12 cellular contexts compared by ENCODE assay signal in the genomic region with DNA sequence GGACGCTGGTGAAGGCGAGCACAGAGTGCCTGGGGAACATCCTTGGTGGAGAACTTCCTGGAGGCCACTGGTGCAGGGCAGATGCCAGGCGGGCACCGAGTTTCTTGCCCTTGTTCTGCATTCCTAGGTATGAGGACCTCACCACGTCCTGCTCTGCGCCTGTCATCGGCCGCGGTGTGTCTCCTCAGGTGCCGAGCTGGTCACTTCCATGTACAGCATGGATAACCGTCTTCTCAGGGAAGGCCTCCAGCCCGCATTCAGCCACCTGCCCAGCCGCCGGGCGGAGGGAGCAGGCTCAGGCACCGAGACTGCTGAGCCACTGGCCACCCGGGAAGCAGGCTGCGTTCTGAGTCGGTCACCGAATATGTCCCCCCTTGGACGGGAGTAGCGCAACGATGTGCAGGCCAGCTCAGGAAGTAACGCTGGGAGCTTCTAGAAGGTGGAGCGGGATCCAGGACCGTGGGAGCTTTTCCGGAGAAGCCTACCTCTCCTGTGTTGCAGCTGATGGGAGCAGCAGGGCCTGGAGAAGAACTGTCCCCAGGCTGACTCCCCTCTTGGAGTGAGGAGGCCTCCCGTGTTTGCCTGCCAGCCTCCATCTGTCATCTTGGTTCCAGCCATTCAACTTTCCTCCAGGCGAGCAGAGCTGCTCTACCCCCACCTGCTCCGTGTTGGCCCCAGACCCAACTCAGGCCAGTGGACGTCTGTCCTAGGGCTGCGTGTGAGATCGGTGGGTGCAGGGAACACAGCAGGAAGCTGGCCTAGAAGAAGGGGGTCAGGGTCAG. TPM values are rescaled to one million over a fixed set of nuclear protein-coding genes. Genes with fewer than 3 reads are reported as not detected.
A peak's percentile ranks its signal among the peaks of the same experiment; 100 is the strongest.
DNase-seq lines count a peak whose midpoint lies in the region; ATAC-seq, FAIRE-seq and TF ChIP-seq lines count a peak whose summit lies in the region.
"Had no signal": no experiment of that assay in that cellular context is flagged by ENCODE, and none has a peak within 500 bp of the region (broad histone marks: within the 10 kb centered on the region; RNA-seq: fewer than 3 reads in every experiment).

No MANE protein-coding gene starts in this region.

- H3K4me3 ChIP-seq in right cardiac atrium (ENCODE audit: low read length) (no peak overlapping the region), heart right ventricle (peak overlapping the region in 4 of 10 donors; percentile 61 to 76 (median 66)), WERI-Rb-1 (ENCODE audit: low read depth, low read length) (peak overlapping the region; percentile 81), right lobe of liver (no peak overlapping the region)

- H3K27me3 ChIP-seq in right cardiac atrium (ENCODE audit: control insufficient read depth, insufficient read depth) (no peaks in the 10 kb centered on the region), heart right ventricle (peaks cover 0 to 29% (median 10%) of the 10 kb centered on the region in 7 donors), WERI-Rb-1 (ENCODE audit: insufficient read depth, low read depth, severe bottlenecking) (no peaks in the 10 kb centered on the region), right lobe of liver (no peaks in the 10 kb centered on the region)

- no peak overlapping the region for H3K27ac ChIP-seq in right cardiac atrium (ENCODE audit: low read length)
- peak overlapping the region in 3 of 10 donors; percentile 39 to 59 (median 48) for H3K27ac ChIP-seq in heart right ventricle
- H3K27ac ChIP-seq in WERI-Rb-1, result peak overlapping the region; percentile 93
- H3K27ac ChIP-seq in right lobe of liver, result peak overlapping the region in 2 of 3 donors; percentile 46 to 69

- FAIRE-seq in urothelium cell line (lab: Jason Lieb, UNC), result peak; percentile 46
- FAIRE-seq: colon had no signal

- TF ChIP-seq POLR2A in right lobe of liver (IDR thresholded peaks at IDR 0.05), result no peak

- H3K4me1 ChIP-seq in right cardiac atrium (ENCODE audit: control insufficient read depth, insufficient read depth, low read length) (peaks cover 18% of the 10 kb centered on the region), heart right ventricle (peaks cover 14 to 59% (median 57%) of the 10 kb centered on the region in 9 donors), right lobe of liver (peaks cover 0 to 42% (median 21%) of the 10 kb centered on the region in 4 donors)

- H3K9me3 ChIP-seq in right cardiac atrium (ENCODE audit: control insufficient read depth, low read length) (no peaks in the 10 kb centered on the region), heart right ventricle (no peaks in the 10 kb centered on the region), WERI-Rb-1 (ENCODE audit: severe bottlenecking) (no peaks in the 10 kb centered on the region), right lobe of liver (no peaks in the 10 kb centered on the region)
- H3K9me3 ChIP-seq: gastroesophageal sphincter had no signal

- WGBS in right cardiac atrium, result 79% methylated on average over 33 of the region's 33 CpGs
- 78 to 84% methylated on average over 33 of the region's 33 CpGs for WGBS in heart right ventricle, 2 donors
- 78% methylated on average over 10 of the region's 33 CpGs for WGBS in right lobe of liver (ENCODE audit: insufficient coverage, low coverage, low lambda C conversion rate, missing lambda C conversion rate)

- no peak for TF ChIP-seq CTCF in heart right ventricle (IDR thresholded peaks at IDR 0.05)
- no peak for TF ChIP-seq CTCF in WERI-Rb-1 (IDR thresholded peaks at IDR 0.05; ENCODE audit: low read depth, low read length)
- TF ChIP-seq CTCF in right lobe of liver (IDR thresholded peaks at IDR 0.05), result no peak

- ATAC-seq in right cardiac atrium (no peak), heart right ventricle (no peak), right lobe of liver (no peak), HG03175 (IDR thresholded peaks at IDR 0.05; ENCODE audit: unreplicated experiment) (no peak)
- ATAC-seq: gastroesophageal sphincter had no signal

- H3K36me3 ChIP-seq in heart right ventricle (peaks cover 0 to 12% (median 0%) of the 10 kb centered on the region in 9 donors), WERI-Rb-1 (peaks cover 52% of the 10 kb centered on the region), right lobe of liver (no peaks in the 10 kb centered on the region)

- DNase-seq in right cardiac atrium, result peak in 2 of 3 donors; percentile 43 to 55
- DNase-seq in heart right ventricle, result no peak
- peak; percentile 64 for DNase-seq in WERI-Rb-1
- peak in 2 of 3 donors; percentile 29 to 54 for DNase-seq in right lobe of liver
- DNase-seq in urothelium cell line (ENCODE audit: low spot score), result no peak
- DNase-seq in HK-2 (ENCODE audit: unreplicated experiment), result no peak
- no peak for DNase-seq in stimulated activated CD4-positive, alpha-beta T cell treated with anti-CD3 and anti-CD28 coated beads, Interleukin-4, amount 100 ng/mL, for 4 hours
- DNase-seq: NCI-H226; stimulated activated CD4-positive, alpha-beta T cell treated with anti-CD3 and anti-CD28 coated beads, Interleukin-12 subunit alpha, Interleukin-12 subunit beta, amount 100 ng/mL, for 4 hours had no signal

- intact Hi-C loops in right cardiac atrium (cut with DNase I), result no loop called here
- intact Hi-C loops in heart right ventricle (cut with DNase I), result no loop called here
- intact Hi-C loops in right lobe of liver (cut with DNase I), result no loop called here

RNA-seq across cellular contexts. Expression of gene BAIAP2, which starts 2.1 kb away (rescaled TPM):
- total RNA-seq in right cardiac atrium (10 to 100 TPM; 20.5 to 39.5 (median 33.8) TPM), heart right ventricle (10 to 100 TPM in 9 of 10 donors, 1 to 10 TPM in 1; 9.5 to 25.8 (median 13.8) TPM), right lobe of liver (100 to 1,000 TPM in 1 of 6 experiments, 10 to 100 TPM in 5; 46.6 to 139 (median 63.3) TPM)
- polyA plus RNA-seq in right cardiac atrium (31.8 TPM), heart right ventricle (10 to 100 TPM; 16.1 to 18.7 TPM)

RNA-seq across cellular contexts. Expression of gene CHMP6, which starts 41.2 kb away (rescaled TPM):
- 10 to 100 TPM; 18.4 to 22.5 (median 19.7) TPM for total RNA-seq in right cardiac atrium
- polyA plus RNA-seq in right cardiac atrium, result 24.6 TPM
- 10 to 100 TPM; 17.5 to 26.4 (median 22.1) TPM for total RNA-seq in heart right ventricle
- 10 to 100 TPM; 23.8 to 30.6 TPM for polyA plus RNA-seq in heart right ventricle
- total RNA-seq in right lobe of liver, result 10 to 100 TPM; 13.4 to 27.8 (median 15.6) TPM

Comparison
In these comparisons a context has a peak if more than half of its experiments do, and no peak if none do; other contexts are left out.
1. DNase-seq: peak in right cardiac atrium (2 of 3), WERI-Rb-1 (single experiment) and right lobe of liver (2 of 3); none in heart right ventricle (0 of 2), urothelium cell line (single experiment), HK-2 (single experiment) and stimulated activated CD4-positive, alpha-beta T cell treated with anti-CD3 and anti-CD28 coated beads, Interleukin-4, amount 100 ng/mL, for 4 hours (0 of 2).